In genomic region chr4:47668256-47668655, GRCh38 we compare ENCODE assay signal across 23 cellular contexts.
"Had no signal": no experiment of that assay in that cellular context is flagged by ENCODE, and none has a peak within 500 bp of the region (broad histone marks: within the 10 kb centered on the region; RNA-seq: fewer than 3 reads in every experiment).

No MANE protein-coding gene starts in this region.

- ATAC-seq: activated naive CD8-positive, alpha-beta T cell treated with anti-CD3 and anti-CD28 coated beads, Interleukin-2, amount 50 U/mL, for 24 hours had no signal

- DNase-seq: activated effector memory CD4-positive, alpha-beta T cell treated with anti-CD3 and anti-CD28 coated beads, Interleukin-2, amount 50 U/mL, for 16 hours; activated effector memory CD4-positive, alpha-beta T cell treated with Interleukin-2 at 50 U/mL for 16 hours; activated gamma-delta T cell; activated gamma-delta T cell treated with Interleukin-2 at 50 U/mL for 16 hours; activated naive CD4-positive, alpha-beta T cell; activated naive CD4-positive, alpha-beta T cell treated with anti-CD3 and anti-CD28 coated beads, Interleukin-2, amount 50 U/mL, for 16 hours; activated naive CD4-positive, alpha-beta T cell treated with Interleukin-2 at 50 U/mL for 16 hours; activated naive CD8-positive, alpha-beta T cell treated with anti-CD3 and anti-CD28 coated beads for 36 hours; activated naive CD8-positive, alpha-beta T cell treated with anti-CD3 and anti-CD28 coated beads, Interleukin-2, amount 10 ng/mL, durations not matched to agents 7 days and 5 days; activated naive CD8-positive, alpha-beta T cell treated with anti-CD3 and anti-CD28 coated beads, Interleukin-2, amount 50 U/mL, for 24 hours; activated T-cell treated with anti-CD3 and anti-CD28 coated beads for 4 hours; activated T-cell treated with anti-CD3 and anti-CD28 coated beads, Interleukin-2, amount 50 U/mL, for 1 hour; activated T-cell treated with anti-CD3 and anti-CD28 coated beads, Interleukin-2, amount 50 U/mL, for 24 hours; activated T-cell treated with anti-CD3 and anti-CD28 coated beads, Interleukin-2, amount 50 U/mL, for 4 hours; activated T-cell treated with anti-CD3 and anti-CD28 coated beads, Interleukin-2, amount 50 U/mL, for 48 hours; aorta; cerebellar nuclear complex had no signal

- H3K36me3 ChIP-seq: adrenal gland, ascending aorta, brain microvascular endothelial cell, breast epithelium had no signal

- H3K4me1 ChIP-seq: adrenal gland, ascending aorta, body of pancreas, breast epithelium had no signal

- H3K27ac ChIP-seq: adrenal gland, ascending aorta, body of pancreas, brain microvascular endothelial cell, breast epithelium, cardiac muscle cell had no signal

- H3K4me3 ChIP-seq: adrenal gland, ascending aorta, body of pancreas, breast epithelium, cardiac muscle cell had no signal

- H3K9me3 ChIP-seq: adrenal gland, ascending aorta, body of pancreas, breast epithelium had no signal

- H3K27me3 ChIP-seq: adrenal gland, ascending aorta, body of pancreas, brain microvascular endothelial cell, breast epithelium, cardiac muscle cell had no signal
